ENCODE assay signal across 1 cellular context in genomic region chr11:22130462-22131053, GRCh38.
TF ChIP-seq lines count a peak whose summit lies in the region.

No MANE protein-coding gene starts in this region.

TF ChIP-seq in SK-N-SH treated with all-trans-retinoic acid at 6 μM for 48 hours, 23 proteins besides CTCF, POLR2A, EP300 and RAD21 (continued from another document):
- no peak for TF ChIP-seq TSHZ2 (CRISPR knock-in tag; IDR thresholded peaks at IDR 0.05)
